ENCODE assay signal across 1 cellular context in genomic region chr10:71265201-71265575, GRCh38.
TF ChIP-seq lines count a peak whose summit lies in the region.

No MANE protein-coding gene starts in this region.

TF ChIP-seq in H1, 55 proteins besides CTCF, POLR2A, EP300 and RAD21:
- TF ChIP-seq ATF3 (IDR thresholded peaks at IDR 0.05; ENCODE audit: insufficient read depth, low read depth, low read length) (no peak), CHD2 (IDR thresholded peaks at IDR 0.05; ENCODE audit: low read length) (no peak), SIX5 (IDR thresholded peaks at IDR 0.05; ENCODE audit: low read depth, low read length) (no peak), HDAC2 (IDR thresholded peaks at IDR 0.05; ENCODE audit: borderline replicate concordance in 1 of 2, low read depth in 2 of 2, low read length in 2 of 2) (no peak), RBBP5 (IDR thresholded peaks at IDR 0.05; ENCODE audit: borderline replicate concordance, low read depth, low read length) (no peak), RNF2 (IDR thresholded peaks at IDR 0.05; ENCODE audit: borderline replicate concordance, low read depth, low read length, missing control alignments, poor library complexity, severe bottlenecking) (no peak)
